In genomic region chr20:18754030-18754659, GRCh38 we compare ENCODE assay signal across 10 cellular contexts. TPM values are rescaled to one million over a fixed set of nuclear protein-coding genes. Genes with fewer than 3 reads are reported as not detected.
DNase-seq lines count a peak whose midpoint lies in the region; ATAC-seq, FAIRE-seq and TF ChIP-seq lines count a peak whose summit lies in the region.
"Had no signal": no experiment of that assay in that cellular context is flagged by ENCODE, and none has a peak within 500 bp of the region (broad histone marks: within the 10 kb centered on the region; RNA-seq: fewer than 3 reads in every experiment).

No MANE protein-coding gene starts in this region.

- ATAC-seq in GM21515 (IDR thresholded peaks at IDR 0.05; ENCODE audit: unreplicated experiment) = peak; percentile 99
- ATAC-seq in HG03196 (IDR thresholded peaks at IDR 0.05; ENCODE audit: unreplicated experiment) = peak; percentile 99
- ATAC-seq: heart right ventricle had no signal

- no peak overlapping the region for H3K4me3 ChIP-seq in fibroblast of villous mesenchyme (ENCODE audit: low read depth, low read length)
- H3K4me3 ChIP-seq: heart right ventricle had no signal

- in situ Hi-C loops in ACHN (cut with HindIII; ENCODE audit: low pct_ligation_motif_present, low pct_unique_long_range_greater_than_20kb, low sequenced_read_pairs) = no loop called here

- DNase-seq in GM18507 (ENCODE audit: extremely low spot score, insufficient read length, low read depth) (peak; percentile 11), fibroblast of villous mesenchyme (ENCODE audit: low read depth) (peak; percentile 34), ACHN (no peak), NCI-H510A treated with DMSO at 0.1 percent for 48 hours (lab: John Stamatoyannopoulos, UW) (no peak), LoVo (ENCODE audit: low spot score) (no peak)
- no peak for DNase-seq in stimulated activated naive CD4-positive, alpha-beta T cell treated with Interleukin-2 at 50 U/mL for 16 hours (lab: John Stamatoyannopoulos, UW)
- DNase-seq: activated CD4-positive, alpha-beta T cell treated with anti-CD3 and anti-CD28 coated beads for 48 hours; heart right ventricle had no signal

- TF ChIP-seq CTCF in fibroblast of villous mesenchyme (IDR thresholded peaks at IDR 0.05; ENCODE audit: insufficient read depth, low read depth, low read length) = no peak

- FAIRE-seq in GM18507 (lab: Jason Lieb, UNC) = peak; percentile 94

RNA-seq across cellular contexts. Expression of gene SCP2D1, which starts 59.4 kb away (rescaled TPM):
- not detected in 2 replicates for total RNA-seq in fibroblast of villous mesenchyme

Comparison
In these comparisons a context has a peak if more than half of its experiments do, and no peak if none do; other contexts are left out.
1. DNase-seq: peak in GM18507 (single experiment) and fibroblast of villous mesenchyme (single experiment); none in ACHN (single experiment), NCI-H510A treated with DMSO at 0.1 percent for 48 hours (single experiment), LoVo (single experiment) and stimulated activated naive CD4-positive, alpha-beta T cell treated with Interleukin-2 at 50 U/mL for 16 hours (single experiment).